In genomic region chr2:241764272-241765241, GRCh38 we compare ENCODE assay signal across 1 cellular context.
TF ChIP-seq lines count a peak whose summit lies in the region.

No MANE protein-coding gene starts in this region.

TF ChIP-seq in SK-N-SH treated with all-trans-retinoic acid at 6 μM for 48 hours, 23 proteins besides CTCF, POLR2A, EP300 and RAD21 (continued from another document):
- TF ChIP-seq PATZ1 (CRISPR knock-in tag; IDR thresholded peaks at IDR 0.05; ENCODE audit: borderline replicate concordance) (no peak), POU6F1 (CRISPR knock-in tag; IDR thresholded peaks at IDR 0.05; ENCODE audit: borderline replicate concordance, low read depth) (no peak), TSHZ2 (CRISPR knock-in tag; IDR thresholded peaks at IDR 0.05) (no peak), ISL1 (CRISPR knock-in tag; IDR thresholded peaks at IDR 0.05) (no peak), TCF4 (CRISPR knock-in tag; IDR thresholded peaks at IDR 0.05; ENCODE audit: borderline replicate concordance) (no peak), CSRNP3 (CRISPR knock-in tag; IDR thresholded peaks at IDR 0.05) (no peak)
